In the genomic region with DNA sequence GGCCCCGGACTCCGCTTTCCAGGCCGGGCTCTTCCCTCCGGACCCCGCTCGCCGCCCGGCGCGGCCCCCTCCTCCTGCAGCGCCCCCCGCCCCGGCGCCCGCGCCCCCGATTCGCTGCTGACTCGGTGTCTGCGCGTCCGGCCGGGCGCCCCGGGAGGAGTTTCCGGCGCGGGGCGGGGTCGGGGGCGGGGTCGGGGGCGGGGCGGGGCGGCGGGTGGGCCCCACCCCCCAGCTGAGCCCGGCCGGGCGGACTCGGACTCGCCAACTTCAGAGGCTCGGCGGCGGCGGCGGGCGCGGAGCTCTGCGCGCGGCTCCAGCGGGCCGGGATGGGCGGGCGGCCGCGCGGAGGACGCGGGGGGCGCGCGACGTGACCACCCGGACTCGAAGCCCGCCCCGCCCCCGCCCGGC, we compare ENCODE assay signal across 8 cellular contexts. TPM values are rescaled to one million over a fixed set of nuclear protein-coding genes. Genes with fewer than 3 reads are reported as not detected.
A peak's percentile ranks its signal among the peaks of the same experiment; 100 is the strongest.
DNase-seq lines count a peak whose midpoint lies in the region; ATAC-seq lines count a peak whose summit lies in the region.

A gene with protein sequence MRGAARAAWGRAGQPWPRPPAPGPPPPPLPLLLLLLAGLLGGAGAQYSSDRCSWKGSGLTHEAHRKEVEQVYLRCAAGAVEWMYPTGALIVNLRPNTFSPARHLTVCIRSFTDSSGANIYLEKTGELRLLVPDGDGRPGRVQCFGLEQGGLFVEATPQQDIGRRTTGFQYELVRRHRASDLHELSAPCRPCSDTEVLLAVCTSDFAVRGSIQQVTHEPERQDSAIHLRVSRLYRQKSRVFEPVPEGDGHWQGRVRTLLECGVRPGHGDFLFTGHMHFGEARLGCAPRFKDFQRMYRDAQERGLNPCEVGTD (plus strand): TSS at position 270 of the 408 bp plus-strand sequence. CDS start 207 bp downstream, outside the sequence.

- peak within 1 kb of the TSS in 1 of 2 donors; percentile 49 for H3K4me3 ChIP-seq in CD4-positive, alpha-beta memory T cell (ENCODE audit: low read length in 2 of 2)

- intact Hi-C loops in CD4-positive, alpha-beta memory T cell (cut with micrococcal nuclease): loop anchor here (1.0 kb wide), 1 partner anchor 28 kb away; no protein-coding TSS in a partner anchor

- no peaks in the 10 kb centered on the region for H3K27me3 ChIP-seq in CD4-positive, alpha-beta memory T cell (ENCODE audit: insufficient read depth, low read length)

- peaks cover 0 to 4% (median 0%) of the 10 kb centered on the region in 8 donors for H3K9me3 Mint-ChIP-seq in CD4-positive, alpha-beta memory T cell

- DNase-seq in CD4-positive, alpha-beta memory T cell: peak in 4 of 5 donors; percentile 38 to 57 (median 44)
- DNase-seq in NCI-H2196 treated with DMSO at 0.1 percent for 48 hours (lab: John Stamatoyannopoulos, UW; ENCODE audit: unreplicated experiment): peak; percentile 36
- DNase-seq in activated CD8-positive, alpha-beta memory T cell treated with anti-CD3 and anti-CD28 coated beads, Interleukin-2, amount 50 U/mL, for 48 hours: peak; percentile 87
- no peak for DNase-seq in epithelial cell of prostate (ENCODE audit: low read depth, low spot score)
- peak; percentile 9 for DNase-seq in middle frontal gyrus (ENCODE audit: extremely low spot score, low spot score)
- peak; percentile 54 for DNase-seq in stimulated activated CD8-positive, alpha-beta memory T cell treated with anti-CD3 and anti-CD28 coated beads, Interleukin-4, amount 100 ng/mL, for 24 hours (ENCODE audit: low read depth)
- no peak for DNase-seq in NCI-H128 (lab: John Stamatoyannopoulos, UW; ENCODE audit: unreplicated experiment)

- CTCF ChIA-PET in CD4-positive, alpha-beta memory T cell (lab: Charles Lee; ENCODE audit: partially characterized antibody): no interaction called here

- H3K4me1 Mint-ChIP-seq in CD4-positive, alpha-beta memory T cell: peaks cover 12 to 33% (median 25%) of the 10 kb centered on the region in 4 donors

- no peak within 1 kb of the TSS for H3K27ac ChIP-seq in CD4-positive, alpha-beta memory T cell (ENCODE audit: low read depth, low read length)
- peak within 1 kb of the TSS; percentile 49 for H3K27ac ChIP-seq in epithelial cell of prostate

- H3K9me3 ChIP-seq in CD4-positive, alpha-beta memory T cell (ENCODE audit: control insufficient read depth in 1 of 2, low read length in 2 of 2): no peaks in the 10 kb centered on the region

- peak; percentile 42 for ATAC-seq in GM21423 (IDR thresholded peaks at IDR 0.05; ENCODE audit: unreplicated experiment)

- no peaks in the 10 kb centered on the region for H3K27me3 Mint-ChIP-seq in CD4-positive, alpha-beta memory T cell

- POLR2A ChIA-PET in CD4-positive, alpha-beta memory T cell (lab: Charles Lee; ENCODE audit: partially characterized antibody): interaction anchor here (0.7 to 2.5 kb wide), 6 partner anchors 9 to 215 kb away, joined by 4 to 19 read pairs (median 4); no protein-coding TSS in a partner anchor

- H3K36me3 Mint-ChIP-seq in CD4-positive, alpha-beta memory T cell: peaks cover 0 to 5% of the 10 kb centered on the region in 2 donors

- peaks cover 26% of the 10 kb centered on the region for H3K4me1 ChIP-seq in CD4-positive, alpha-beta memory T cell (ENCODE audit: insufficient read depth, low read length)

- H3K27ac Mint-ChIP-seq in CD4-positive, alpha-beta memory T cell: no peak within 1 kb of the TSS

- H3K4me3 Mint-ChIP-seq in CD4-positive, alpha-beta memory T cell: peak within 1 kb of the TSS in 5 of 8 donors; percentile 22 to 69 (median 66)

- no peaks in the 10 kb centered on the region for H3K36me3 ChIP-seq in CD4-positive, alpha-beta memory T cell (ENCODE audit: insufficient read depth, low read length)

RNA-seq across cellular contexts. Expression of the gene that starts here (rescaled TPM):
- total RNA-seq in CD4-positive, alpha-beta memory T cell: 1 to 10 TPM; 6.2 to 6.5 TPM
- 1 to 10 TPM in 1 of 2 donors, under 1 TPM in 1; 0.67 to 1.8 TPM for polyA plus RNA-seq in CD4-positive, alpha-beta memory T cell

Comparison
In these comparisons a context has a peak if more than half of its experiments do, and no peak if none do; other contexts are left out.
1. DNase-seq: peak in CD4-positive, alpha-beta memory T cell (4 of 5), NCI-H2196 treated with DMSO at 0.1 percent for 48 hours (single experiment), activated CD8-positive, alpha-beta memory T cell treated with anti-CD3 and anti-CD28 coated beads, Interleukin-2, amount 50 U/mL, for 48 hours (single experiment), middle frontal gyrus (single experiment) and stimulated activated CD8-positive, alpha-beta memory T cell treated with anti-CD3 and anti-CD28 coated beads, Interleukin-4, amount 100 ng/mL, for 24 hours (single experiment); none in epithelial cell of prostate (single experiment) and NCI-H128 (single experiment).